In genomic region chr14:44662250-44662891, GRCh38 we compare ENCODE assay signal across 19 cellular contexts.
A peak's percentile ranks its signal among the peaks of the same experiment; 100 is the strongest.
DNase-seq lines count a peak whose midpoint lies in the region; ATAC-seq and TF ChIP-seq lines count a peak whose summit lies in the region.
"Had no signal": no experiment of that assay in that cellular context is flagged by ENCODE, and none has a peak within 500 bp of the region (broad histone marks: within the 10 kb centered on the region; RNA-seq: fewer than 3 reads in every experiment).

No MANE protein-coding gene starts in this region.

- no peaks in the 10 kb centered on the region for H3F3A ChIP-seq in Loucy (ENCODE audit: low read depth)

- H3K27me3 ChIP-seq in Loucy (ENCODE audit: insufficient read depth, low read length, poor library complexity, severe bottlenecking) (no peaks in the 10 kb centered on the region), thyroid gland (no peaks in the 10 kb centered on the region)
- H3K27me3 ChIP-seq: BE2C, MG63, transverse colon had no signal

- peak overlapping the region; percentile 84 for H2AFZ ChIP-seq in Loucy (ENCODE audit: low read length)

- no peaks in the 10 kb centered on the region for H3K9me3 Mint-ChIP-seq in stimulated activated naive CD8-positive, alpha-beta T cell treated with anti-CD3 and anti-CD28 coated beads, Interleukin-15, Interleukin-2, amounts not matched to agents 100 ng/mL and 50 ng/mL, for 24 hours
- H3K9me3 Mint-ChIP-seq in activated T-helper 17 cell treated with anti-CD3 and anti-CD28 coated beads, Interleukin-2, amount 50 U/mL, for 72 hours: no peaks in the 10 kb centered on the region

- H3K4me1 Mint-ChIP-seq in stimulated activated naive CD8-positive, alpha-beta T cell treated with anti-CD3 and anti-CD28 coated beads, Interleukin-15, Interleukin-2, amounts not matched to agents 100 ng/mL and 50 ng/mL, for 24 hours (ENCODE audit: low read depth): peaks cover 16% of the 10 kb centered on the region
- peaks cover 13% of the 10 kb centered on the region for H3K4me1 Mint-ChIP-seq in activated T-helper 17 cell treated with anti-CD3 and anti-CD28 coated beads, Interleukin-2, amount 50 U/mL, for 72 hours

- no peak for ATAC-seq in stimulated activated naive CD8-positive, alpha-beta T cell treated with anti-CD3 and anti-CD28 coated beads, Interleukin-15, Interleukin-2, amounts not matched to agents 100 U/mL and 50 U/mL, for 24 hours
- ATAC-seq in activated T-helper 17 cell treated with anti-CD3 and anti-CD28 coated beads, Interleukin-2, amount 50 U/mL, for 72 hours (replicated peaks): no peak
- no peak for ATAC-seq in HG02798 (IDR thresholded peaks at IDR 0.05; ENCODE audit: poor library complexity, unreplicated experiment)

- no peaks in the 10 kb centered on the region for H4K20me1 ChIP-seq in Loucy (ENCODE audit: insufficient read depth, low read length, poor library complexity, severe bottlenecking)

- TF ChIP-seq POLR2A in thyroid gland (IDR thresholded peaks at IDR 0.05): no peak

- H3K4me2 ChIP-seq in Loucy (ENCODE audit: low read depth, low read length, poor library complexity, severe bottlenecking): peak overlapping the region; percentile 57

- H3K36me3 Mint-ChIP-seq in stimulated activated naive CD8-positive, alpha-beta T cell treated with anti-CD3 and anti-CD28 coated beads, Interleukin-15, Interleukin-2, amounts not matched to agents 100 ng/mL and 50 ng/mL, for 24 hours (ENCODE audit: low read depth): no peaks in the 10 kb centered on the region
- H3K36me3 Mint-ChIP-seq in activated T-helper 17 cell treated with anti-CD3 and anti-CD28 coated beads, Interleukin-2, amount 50 U/mL, for 72 hours (ENCODE audit: low read depth): no peaks in the 10 kb centered on the region

- H3K4me3 Mint-ChIP-seq in stimulated activated naive CD8-positive, alpha-beta T cell treated with anti-CD3 and anti-CD28 coated beads, Interleukin-15, Interleukin-2, amounts not matched to agents 100 ng/mL and 50 ng/mL, for 24 hours: peak overlapping the region; percentile 25
- peak overlapping the region; percentile 75 for H3K4me3 Mint-ChIP-seq in activated T-helper 17 cell treated with anti-CD3 and anti-CD28 coated beads, Interleukin-2, amount 50 U/mL, for 72 hours

- H3K27me3 Mint-ChIP-seq in stimulated activated naive CD8-positive, alpha-beta T cell treated with anti-CD3 and anti-CD28 coated beads, Interleukin-15, Interleukin-2, amounts not matched to agents 100 ng/mL and 50 ng/mL, for 24 hours: no peaks in the 10 kb centered on the region
- no peaks in the 10 kb centered on the region for H3K27me3 Mint-ChIP-seq in activated T-helper 17 cell treated with anti-CD3 and anti-CD28 coated beads, Interleukin-2, amount 50 U/mL, for 72 hours

- peak overlapping the region; percentile 1 to 61 (median 19) for H3K27ac ChIP-seq in thyroid gland
- H3K27ac ChIP-seq in caudate nucleus (ENCODE audit: low read depth, low read length): no peak overlapping the region
- H3K27ac ChIP-seq: coronary artery, transverse colon had no signal

- no peak overlapping the region for H3K9ac ChIP-seq in Loucy (ENCODE audit: low read depth, low read length, poor library complexity, severe bottlenecking)

- H3K4me1 ChIP-seq in Loucy (ENCODE audit: insufficient read depth, low read length, poor library complexity, severe bottlenecking): peaks cover 2% of the 10 kb centered on the region
- H3K4me1 ChIP-seq in thyroid gland: peaks cover 13 to 19% of the 10 kb centered on the region in 2 donors
- H3K4me1 ChIP-seq: BE2C, transverse colon had no signal

- no peak for DNase-seq in stimulated activated naive CD8-positive, alpha-beta T cell treated with anti-CD3 and anti-CD28 coated beads, Interleukin-15, Interleukin-2, amounts not matched to agents 100 U/mL and 50 U/mL, for 24 hours
- peak in 1 of 2 donors; percentile 11 for DNase-seq in thyroid gland
- no peak for DNase-seq in ecto neural progenitor cell (ENCODE audit: low spot score)
- no peak for DNase-seq in caudate nucleus (lab: John Stamatoyannopoulos, UW)
- DNase-seq: activated CD4-positive, alpha-beta T cell treated with anti-CD3 and anti-CD28 coated beads for 48 hours; activated effector memory CD4-positive, alpha-beta T cell treated with Interleukin-2 at 50 U/mL for 16 hours; BE2C; head of caudate nucleus; MG63; midbrain; NCI-H187 treated with DMSO at 0.1 percent for 48 hours; NCI-H526; stimulated activated CD4-positive, alpha-beta T cell treated with anti-CD3 and anti-CD28 coated beads, Interleukin-4, amount 100 ng/mL, for 24 hours; transverse colon had no signal

- peak overlapping the region; percentile 64 for H3K4me3 ChIP-seq in Loucy (ENCODE audit: low read length, poor library complexity, severe bottlenecking)
- H3K4me3 ChIP-seq in thyroid gland (replicated peaks in 1 of 3): no peak overlapping the region
- H3K4me3 ChIP-seq: coronary artery, MG63, transverse colon had no signal

- H3K9me3 ChIP-seq in Loucy (ENCODE audit: insufficient read depth, low read depth, low read length) (no peaks in the 10 kb centered on the region), thyroid gland (no peaks in the 10 kb centered on the region)
- H3K9me3 ChIP-seq: BE2C, MG63, transverse colon had no signal

- no peak overlapping the region for H3K27ac Mint-ChIP-seq in stimulated activated naive CD8-positive, alpha-beta T cell treated with anti-CD3 and anti-CD28 coated beads, Interleukin-15, Interleukin-2, amounts not matched to agents 100 ng/mL and 50 ng/mL, for 24 hours
- peak overlapping the region; percentile 87 for H3K27ac Mint-ChIP-seq in activated T-helper 17 cell treated with anti-CD3 and anti-CD28 coated beads, Interleukin-2, amount 50 U/mL, for 72 hours

- intact Hi-C loops in thyroid gland (cut with DNase I): no loop called here

- TF ChIP-seq CTCF in Loucy (conservative IDR thresholded peaks at IDR 0.05; ENCODE audit: low read length): no peak
- no peak for TF ChIP-seq CTCF in thyroid gland (IDR thresholded peaks at IDR 0.05)

- no peaks in the 10 kb centered on the region for H3K9me2 ChIP-seq in Loucy (replicated peaks; ENCODE audit: low read depth, low read length)

- H3K79me2 ChIP-seq in Loucy (ENCODE audit: insufficient read depth, low read length): no peaks in the 10 kb centered on the region

- H3K36me3 ChIP-seq in Loucy (ENCODE audit: insufficient read depth, low read length) (no peaks in the 10 kb centered on the region), thyroid gland (no peaks in the 10 kb centered on the region)
- H3K36me3 ChIP-seq: BE2C, MG63, transverse colon had no signal
